In the genomic region with DNA sequence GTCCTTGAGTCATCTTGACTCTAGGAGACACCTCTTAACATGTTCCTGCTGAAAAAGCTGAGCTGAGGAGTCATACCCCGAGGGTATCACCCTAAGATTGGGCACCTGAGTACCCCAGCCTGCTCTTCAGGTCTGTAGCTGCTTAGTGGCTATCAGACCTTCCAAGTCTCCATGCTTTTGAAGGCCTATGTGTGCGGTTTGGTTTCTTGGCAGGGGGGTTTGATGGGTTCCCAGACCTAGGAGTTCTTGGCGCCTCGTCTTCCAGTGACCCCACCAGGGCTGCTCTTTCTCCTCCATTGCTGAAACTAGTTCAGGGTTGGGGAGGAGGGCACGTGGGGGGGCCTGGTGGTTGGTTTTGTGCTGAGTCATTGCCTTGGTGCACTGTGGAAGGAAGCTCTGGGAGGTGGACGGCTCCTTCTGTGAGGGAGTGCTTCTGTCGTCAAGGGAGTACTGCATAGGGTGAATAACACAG, we compare ENCODE assay signal across 9 cellular contexts. TPM values are rescaled to one million over a fixed set of nuclear protein-coding genes. Genes with fewer than 3 reads are reported as not detected.
DNase-seq lines count a peak whose midpoint lies in the region; ATAC-seq, FAIRE-seq and TF ChIP-seq lines count a peak whose summit lies in the region.
"Had no signal": no experiment of that assay in that cellular context is flagged by ENCODE, and none has a peak within 500 bp of the region (broad histone marks: within the 10 kb centered on the region; RNA-seq: fewer than 3 reads in every experiment).

No MANE protein-coding gene starts in this region.

- CTCF ChIA-PET in activated CD4-positive, alpha-beta T cell treated with anti-CD3 and anti-CD28 coated beads for 36 hours (lab: Charles Lee), result interaction anchor here (2.7 kb wide), 1 partner anchor 12 kb away, joined by 14 read pairs; no protein-coding TSS in a partner anchor
- CTCF ChIA-PET in Caco-2 (lab: Charles Lee), result no interaction called here

- H3K27me3 ChIP-seq in subcutaneous abdominal adipose tissue (ENCODE audit: control insufficient read depth in 5 of 5, insufficient read depth in 4 of 5, low read length in 5 of 5) (no peaks in the 10 kb centered on the region), Caco-2 (replicated peaks; ENCODE audit: control insufficient read depth, insufficient read depth, low read length) (no peaks in the 10 kb centered on the region), small intestine (ENCODE audit: control insufficient read depth in 2 of 2, insufficient read depth in 2 of 2, low read length in 2 of 2) (no peaks in the 10 kb centered on the region)

- H3K9me3 ChIP-seq in subcutaneous abdominal adipose tissue (ENCODE audit: control insufficient read depth in 5 of 5, low read length in 5 of 5) (no peaks in the 10 kb centered on the region), Caco-2 (no peaks in the 10 kb centered on the region), small intestine (ENCODE audit: control insufficient read depth, low read depth) (no peaks in the 10 kb centered on the region)

- ATAC-seq in activated CD4-positive, alpha-beta T cell treated with anti-CD3 and anti-CD28 coated beads for 36 hours, result peak; percentile 42

- intact Hi-C loops in activated CD4-positive, alpha-beta T cell treated with anti-CD3 and anti-CD28 coated beads for 36 hours (cut with DNase I, micrococcal nuclease), result loop anchor here in 1 of 2 experiments (1.0 kb wide), 1 partner anchor 11 kb away; no protein-coding TSS in a partner anchor
- intact Hi-C loops in Caco-2 (cut with micrococcal nuclease; ENCODE audit: unreplicated experiment), result no loop called here

- POLR2A ChIA-PET in activated CD4-positive, alpha-beta T cell treated with anti-CD3 and anti-CD28 coated beads for 36 hours (lab: Charles Lee), result no interaction called here
- POLR2A ChIA-PET in Caco-2 (lab: Charles Lee), result no interaction called here

- H3K4me1 ChIP-seq in subcutaneous abdominal adipose tissue (ENCODE audit: control insufficient read depth in 5 of 5, insufficient read depth in 5 of 5, low read length in 5 of 5) (peaks cover 6 to 53% (median 43%) of the 10 kb centered on the region in 5 donors), Caco-2 (no peaks in the 10 kb centered on the region), small intestine (ENCODE audit: control insufficient read depth in 2 of 2, insufficient read depth in 1 of 2, low read depth in 1 of 2, low read length in 1 of 2) (peaks cover 7 to 20% of the 10 kb centered on the region in 2 donors)

- H3K4me1 Mint-ChIP-seq in activated CD4-positive, alpha-beta T cell treated with anti-CD3 and anti-CD28 coated beads for 36 hours, result peaks cover 65% of the 10 kb centered on the region
- peaks cover 7% of the 10 kb centered on the region for H3K4me1 Mint-ChIP-seq in Caco-2 (ENCODE audit: low read depth, unreplicated experiment)

- H3K27me3 Mint-ChIP-seq in activated CD4-positive, alpha-beta T cell treated with anti-CD3 and anti-CD28 coated beads for 36 hours, result no peaks in the 10 kb centered on the region
- no peaks in the 10 kb centered on the region for H3K27me3 Mint-ChIP-seq in Caco-2 (ENCODE audit: insufficient read depth, unreplicated experiment)

- TF ChIP-seq CTCF in fibroblast of pulmonary artery (IDR thresholded peaks at IDR 0.05; ENCODE audit: low read length, missing control alignments), result no peak
- TF ChIP-seq CTCF in Caco-2 (IDR thresholded peaks at IDR 0.05; ENCODE audit: insufficient read depth in 1 of 2, low read depth in 1 of 2, low read length in 1 of 2, severe bottlenecking in 1 of 2, unreplicated experiment in 1 of 2), result no peak

- H3K36me3 ChIP-seq in subcutaneous abdominal adipose tissue (ENCODE audit: control insufficient read depth in 5 of 5, insufficient read depth in 5 of 5, low read length in 5 of 5) (peaks cover 0 to 13% (median 5%) of the 10 kb centered on the region in 5 donors), Caco-2 (ENCODE audit: control insufficient read depth, insufficient read depth, low read length) (no peaks in the 10 kb centered on the region), small intestine (ENCODE audit: control insufficient read depth in 2 of 2, insufficient read depth in 2 of 2, low read length in 2 of 2) (peaks cover 0 to 5% of the 10 kb centered on the region in 2 donors)

- H3K27ac Mint-ChIP-seq in activated CD4-positive, alpha-beta T cell treated with anti-CD3 and anti-CD28 coated beads for 36 hours, result peak overlapping the region; percentile 43
- H3K27ac Mint-ChIP-seq in Caco-2 (ENCODE audit: unreplicated experiment), result no peak overlapping the region

- H3K27ac ChIP-seq in subcutaneous abdominal adipose tissue (ENCODE audit: low read depth, low read length), result peak overlapping the region; percentile 28
- H3K27ac ChIP-seq in small intestine (ENCODE audit: low read depth in 1 of 2, low read length in 1 of 2), result no peak overlapping the region

- peaks cover 28% of the 10 kb centered on the region for H3K36me3 Mint-ChIP-seq in activated CD4-positive, alpha-beta T cell treated with anti-CD3 and anti-CD28 coated beads for 36 hours (ENCODE audit: low read depth)
- H3K36me3 Mint-ChIP-seq in Caco-2 (ENCODE audit: insufficient read depth, unreplicated experiment), result peaks cover 11% of the 10 kb centered on the region

- H3K4me3 Mint-ChIP-seq in activated CD4-positive, alpha-beta T cell treated with anti-CD3 and anti-CD28 coated beads for 36 hours, result no peak overlapping the region
- no peak overlapping the region for H3K4me3 Mint-ChIP-seq in Caco-2 (ENCODE audit: unreplicated experiment)

- no peak for DNase-seq in activated CD4-positive, alpha-beta T cell treated with anti-CD3 and anti-CD28 coated beads for 36 hours
- DNase-seq in activated CD4-positive, alpha-beta T cell treated with anti-CD3 and anti-CD28 coated beads for 1 hour, result no peak
- DNase-seq in SKM-1 (lab: John Stamatoyannopoulos, UW; ENCODE audit: unreplicated experiment) (peak; percentile 59), fibroblast of pulmonary artery (ENCODE audit: low read depth) (peak; percentile 81), NCI-H526 treated with DMSO at 0.1 percent for 48 hours (lab: John Stamatoyannopoulos, UW) (no peak), Caco-2 (no peak), small intestine (no peak)
- DNase-seq: NCI-H446 had no signal

- 77 to 86% (median 78%) methylated on average over 7 of the region's 7 CpGs for WGBS in small intestine, 3 donors

- H3K4me3 ChIP-seq in fibroblast of pulmonary artery (replicated peaks; ENCODE audit: low read depth, low read length) (no peak overlapping the region), subcutaneous abdominal adipose tissue (ENCODE audit: low read depth in 1 of 5, low read length in 5 of 5) (no peak overlapping the region), Caco-2 (ENCODE audit: low read depth, low read length) (no peak overlapping the region), small intestine (ENCODE audit: low read depth in 1 of 2, low read length in 2 of 2) (no peak overlapping the region)

- H3K9me3 Mint-ChIP-seq in activated CD4-positive, alpha-beta T cell treated with anti-CD3 and anti-CD28 coated beads for 36 hours (ENCODE audit: low read depth), result peaks cover 2% of the 10 kb centered on the region
- peaks cover 1% of the 10 kb centered on the region for H3K9me3 Mint-ChIP-seq in Caco-2 (ENCODE audit: unreplicated experiment)

- FAIRE-seq in small intestine (lab: Jason Lieb, UNC), result no peak

- H3K9ac ChIP-seq in subcutaneous abdominal adipose tissue (ENCODE audit: low read length in 5 of 5), result no peak overlapping the region

- no TSS peak for BruUV-seq in Caco-2 (replicated peaks; lab: Mats Ljungman, UMichigan)

RNA-seq across cellular contexts. Expression of a gene that starts 20.1 kb away (rescaled TPM):
- 10 to 100 TPM; 55.6 to 65.6 TPM for total RNA-seq in activated CD4-positive, alpha-beta T cell treated with anti-CD3 and anti-CD28 coated beads for 36 hours
- total RNA-seq in Caco-2 (2022), result 91.1 and 92.2 TPM in 2 replicates
- 10 to 100 TPM in 1 of 3 donors, 1 to 10 TPM in 2; 4.9 to 23.6 (median 5.9) TPM for polyA plus RNA-seq in small intestine

Comparison
In these comparisons a context has a peak if more than half of its experiments do, and no peak if none do; other contexts are left out.
1. DNase-seq: peak in SKM-1 (single experiment) and fibroblast of pulmonary artery (single experiment); none in activated CD4-positive, alpha-beta T cell treated with anti-CD3 and anti-CD28 coated beads for 36 hours (single experiment), activated CD4-positive, alpha-beta T cell treated with anti-CD3 and anti-CD28 coated beads for 1 hour (single experiment), NCI-H526 treated with DMSO at 0.1 percent for 48 hours (single experiment), Caco-2 (0 of 2) and small intestine (single experiment).